ENCODE assay signal across 8 cellular contexts in genomic region chr16:24504467-24505345, GRCh38. TPM values are rescaled to one million over a fixed set of nuclear protein-coding genes. Genes with fewer than 3 reads are reported as not detected.
DNase-seq lines count a peak whose midpoint lies in the region; ATAC-seq and TF ChIP-seq lines count a peak whose summit lies in the region.

No MANE protein-coding gene starts in this region.

- no peaks in the 10 kb centered on the region for H3K36me3 Mint-ChIP-seq in natural killer cell

- DNase-seq in ELF-1 (ENCODE audit: low read depth, low spot score) (peak; percentile 85), NOMO-1 treated with dmso at 0.1 percent for 144 hours (lab: John Stamatoyannopoulos, UW; ENCODE audit: unreplicated experiment) (peak; percentile 50), erythroblast (lab: John Stamatoyannopoulos, UW) (peak; percentile 65 to 80), natural killer cell (peak; percentile 30)
- peak; percentile 42 for DNase-seq in activated CD8-positive, alpha-beta memory T cell treated with anti-CD3 and anti-CD28 coated beads, Interleukin-2, amount 50 U/mL, for 4 hours
- peak; percentile 47 to 55 for DNase-seq in stimulated activated naive CD8-positive, alpha-beta T cell treated with anti-CD3 and anti-CD28 coated beads, Interleukin-15, amount 100 ng/mL, for 72 hours

- no peak overlapping the region for H3K4me3 Mint-ChIP-seq in natural killer cell
- H3K4me3 Mint-ChIP-seq in stimulated activated naive CD8-positive, alpha-beta T cell treated with anti-CD3 and anti-CD28 coated beads, Interleukin-15, amount 100 ng/mL, for 72 hours, result no peak overlapping the region

- no peaks in the 10 kb centered on the region for H3K4me1 Mint-ChIP-seq in natural killer cell
- no peaks in the 10 kb centered on the region for H3K4me1 Mint-ChIP-seq in stimulated activated naive CD8-positive, alpha-beta T cell treated with anti-CD3 and anti-CD28 coated beads, Interleukin-15, amount 100 ng/mL, for 72 hours

- TF ChIP-seq CTCF in natural killer cell (IDR thresholded peaks at IDR 0.05), result peak; percentile 71

- ATAC-seq in HG02981 (IDR thresholded peaks at IDR 0.05; ENCODE audit: unreplicated experiment) (peak; percentile 63), natural killer cell (peak; percentile 76 to 93 (median 87)), GM19328 (IDR thresholded peaks at IDR 0.05; ENCODE audit: unreplicated experiment) (no peak)
- peak; percentile 88 for ATAC-seq in stimulated activated naive CD8-positive, alpha-beta T cell treated with anti-CD3 and anti-CD28 coated beads, Interleukin-15, amount 100 ng/mL, for 72 hours

- intact Hi-C loops in natural killer cell (cut with micrococcal nuclease), result loop anchor here (1.0 to 10.0 kb wide), 4 partner anchors 462 to 1320 kb away; partner anchors contain the start of gene SCNN1G

- peaks cover 0 to 4% of the 10 kb centered on the region in 2 donors for H3K27me3 Mint-ChIP-seq in natural killer cell (ENCODE audit: low read depth in 2 of 2)
- no peaks in the 10 kb centered on the region for H3K27me3 Mint-ChIP-seq in stimulated activated naive CD8-positive, alpha-beta T cell treated with anti-CD3 and anti-CD28 coated beads, Interleukin-15, amount 100 ng/mL, for 72 hours

- H3K9me3 Mint-ChIP-seq in natural killer cell, result no peaks in the 10 kb centered on the region
- no peaks in the 10 kb centered on the region for H3K9me3 Mint-ChIP-seq in stimulated activated naive CD8-positive, alpha-beta T cell treated with anti-CD3 and anti-CD28 coated beads, Interleukin-15, amount 100 ng/mL, for 72 hours

- no peak overlapping the region for H3K27ac Mint-ChIP-seq in natural killer cell
- no peak overlapping the region for H3K27ac Mint-ChIP-seq in stimulated activated naive CD8-positive, alpha-beta T cell treated with anti-CD3 and anti-CD28 coated beads, Interleukin-15, amount 100 ng/mL, for 72 hours

- no peak for TF ChIP-seq POLR2A in erythroblast (IDR thresholded peaks at IDR 0.05; ENCODE audit: low read length)

RNA-seq across cellular contexts. Expression of gene RBBP6, which starts 34.7 kb away (rescaled TPM):
- 100 to 1,000 TPM; 155 to 219 (median 173) TPM for total RNA-seq in natural killer cell

Comparison
In these comparisons a context has a peak if more than half of its experiments do, and no peak if none do; other contexts are left out.
1. DNase-seq: peak in every context shown above with its lines; median percentile 85 in ELF-1; 72 in erythroblast; 51 in stimulated activated naive CD8-positive, alpha-beta T cell treated with anti-CD3 and anti-CD28 coated beads, Interleukin-15, amount 100 ng/mL, for 72 hours; 50 in NOMO-1 treated with dmso at 0.1 percent for 144 hours; 42 in activated CD8-positive, alpha-beta memory T cell treated with anti-CD3 and anti-CD28 coated beads, Interleukin-2, amount 50 U/mL, for 4 hours; 30 in natural killer cell.